ENCODE assay signal across 12 cellular contexts in the genomic region with DNA sequence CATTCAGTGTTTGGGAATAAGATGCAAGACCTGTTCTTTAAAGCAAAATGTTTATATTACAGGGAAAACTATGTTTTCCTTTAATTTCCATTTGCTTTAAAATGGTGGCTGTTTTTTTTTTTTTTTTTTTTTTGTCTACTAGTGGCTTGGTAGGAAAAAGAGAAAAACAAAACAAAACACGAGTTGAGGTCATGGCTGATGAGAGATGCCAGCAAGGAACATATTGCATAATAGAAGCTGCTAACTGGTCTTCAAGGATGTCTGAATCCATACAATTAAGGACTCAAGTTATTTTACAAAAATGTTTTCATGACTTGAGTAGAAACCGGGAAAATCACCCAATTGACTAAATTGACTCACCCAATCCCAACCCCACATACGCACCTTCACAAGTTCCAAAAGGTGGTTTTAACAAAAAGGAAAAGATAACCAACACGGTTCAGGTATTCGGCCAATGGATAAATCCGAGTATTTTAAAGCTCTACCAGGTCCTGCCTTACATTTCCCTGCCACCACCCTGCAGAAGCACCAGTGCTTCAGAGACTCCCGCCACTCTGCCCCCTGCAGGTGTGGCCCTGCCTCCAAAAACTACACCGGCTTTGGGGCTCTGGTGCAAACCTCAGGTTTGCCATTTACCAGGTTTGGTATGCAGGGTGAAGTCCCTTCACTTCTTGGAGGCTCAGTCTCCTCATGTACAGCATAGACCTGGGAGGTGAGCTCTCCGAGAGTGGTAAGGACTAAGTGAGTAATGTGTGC. TPM values are rescaled to one million over a fixed set of nuclear protein-coding genes. Genes with fewer than 3 reads are reported as not detected.
DNase-seq lines count a peak whose midpoint lies in the region; ATAC-seq, FAIRE-seq and TF ChIP-seq lines count a peak whose summit lies in the region.
"Had no signal": no experiment of that assay in that cellular context is flagged by ENCODE, and none has a peak within 500 bp of the region (broad histone marks: within the 10 kb centered on the region; RNA-seq: fewer than 3 reads in every experiment).

No MANE protein-coding gene starts in this region.

- no peaks in the 10 kb centered on the region for H3K36me3 ChIP-seq in hepatocyte (replicated peaks; ENCODE audit: insufficient read depth, low read depth)

- no peak overlapping the region for H3K4me3 ChIP-seq in hepatocyte

- H3K4me1 Mint-ChIP-seq in Calu3 (ENCODE audit: low read depth, unreplicated experiment), result peaks cover 1% of the 10 kb centered on the region
- H3K4me1 Mint-ChIP-seq in activated naive CD8-positive, alpha-beta T cell treated with anti-CD3 and anti-CD28 coated beads for 36 hours, result peaks cover 3% of the 10 kb centered on the region

- no peaks in the 10 kb centered on the region for H3K9me2 ChIP-seq in hepatocyte (replicated peaks; ENCODE audit: insufficient read depth)

- FAIRE-seq in GM12892 (lab: Jason Lieb, UNC), result no peak

- intact Hi-C loops in Calu3 (cut with micrococcal nuclease; ENCODE audit: unreplicated experiment), result loop anchor here (5.0 kb wide), 1 partner anchor 1429 kb away; no protein-coding TSS in a partner anchor

- no peaks in the 10 kb centered on the region for H3K9me3 Mint-ChIP-seq in Calu3 (ENCODE audit: low read depth, unreplicated experiment)
- H3K9me3 Mint-ChIP-seq in activated naive CD8-positive, alpha-beta T cell treated with anti-CD3 and anti-CD28 coated beads for 36 hours, result no peaks in the 10 kb centered on the region
- H3K9me3 Mint-ChIP-seq: naive thymus-derived CD8-positive, alpha-beta T cell had no signal

- H3K4me2 ChIP-seq in hepatocyte, result peak overlapping the region; percentile 19

- H3K36me3 Mint-ChIP-seq in Calu3 (ENCODE audit: insufficient read depth, unreplicated experiment), result no peaks in the 10 kb centered on the region
- no peaks in the 10 kb centered on the region for H3K36me3 Mint-ChIP-seq in activated naive CD8-positive, alpha-beta T cell treated with anti-CD3 and anti-CD28 coated beads for 36 hours
- H3K36me3 Mint-ChIP-seq: activated CD8-positive, alpha-beta memory T cell treated with anti-CD3 and anti-CD28 coated beads, Interleukin-2, amount 10 ng/mL, durations not matched to agents 7 days and 5 days; naive thymus-derived CD8-positive, alpha-beta T cell had no signal

- no peak overlapping the region for H2AFZ ChIP-seq in hepatocyte

- TF ChIP-seq POLR2A in GM12892 (IDR thresholded peaks at IDR 0.05; ENCODE audit: low read depth, low read length), result no peak

- BruUV-seq in Calu3 (replicated peaks; lab: Mats Ljungman, UMichigan), result no TSS peak

- H4K20me1 ChIP-seq in hepatocyte (ENCODE audit: insufficient read depth, poor library complexity, severe bottlenecking), result no peaks in the 10 kb centered on the region

- no peaks in the 10 kb centered on the region for H3K27me3 Mint-ChIP-seq in Calu3 (ENCODE audit: unreplicated experiment)
- H3K27me3 Mint-ChIP-seq in activated naive CD8-positive, alpha-beta T cell treated with anti-CD3 and anti-CD28 coated beads for 36 hours, result peaks cover 3% of the 10 kb centered on the region

- H3K4me1 ChIP-seq in hepatocyte (ENCODE audit: insufficient read depth), result peaks cover 11% of the 10 kb centered on the region

- H3K4me3 Mint-ChIP-seq in Calu3 (ENCODE audit: low read depth, unreplicated experiment), result no peak overlapping the region
- H3K4me3 Mint-ChIP-seq in activated naive CD8-positive, alpha-beta T cell treated with anti-CD3 and anti-CD28 coated beads for 36 hours, result no peak overlapping the region
- H3K4me3 Mint-ChIP-seq: activated CD8-positive, alpha-beta memory T cell treated with anti-CD3 and anti-CD28 coated beads, Interleukin-2, amount 10 ng/mL, durations not matched to agents 7 days and 5 days; naive thymus-derived CD8-positive, alpha-beta T cell had no signal

- DNase-seq in Calu3, result peak; percentile 3
- peak; percentile 3 for DNase-seq in activated naive CD8-positive, alpha-beta T cell treated with anti-CD3 and anti-CD28 coated beads for 36 hours
- DNase-seq in hepatocyte (ENCODE audit: low spot score), result no peak
- DNase-seq in A172 (ENCODE audit: low spot score), result no peak
- no peak for DNase-seq in GM12892 (ENCODE audit: insufficient read length)
- no peak for DNase-seq in GM03348 (ENCODE audit: low spot score)
- DNase-seq: activated CD8-positive, alpha-beta memory T cell treated with anti-CD3 and anti-CD28 coated beads, Interleukin-2, amount 10 ng/mL, durations not matched to agents 7 days and 5 days; central memory CD4-positive, alpha-beta T cell; DMS153; naive thymus-derived CD8-positive, alpha-beta T cell had no signal

- no peaks in the 10 kb centered on the region for H3K79me2 ChIP-seq in hepatocyte

- CTCF ChIA-PET in Calu3 (lab: Charles Lee), result interaction anchor here (1.2 kb wide), 1 partner anchor 9 kb away, joined by 7 read pairs; no protein-coding TSS in a partner anchor

- H3K27me3 ChIP-seq in hepatocyte, result no peaks in the 10 kb centered on the region

- no peak for ATAC-seq in HG03025 (IDR thresholded peaks at IDR 0.05; ENCODE audit: low FRiP score, unreplicated experiment)
- ATAC-seq: activated CD8-positive, alpha-beta memory T cell treated with anti-CD3 and anti-CD28 coated beads, Interleukin-2, amount 10 ng/mL, durations not matched to agents 7 days and 5 days; naive thymus-derived CD8-positive, alpha-beta T cell had no signal

- H3K9me3 ChIP-seq in hepatocyte (ENCODE audit: low read depth), result no peaks in the 10 kb centered on the region

- no peak overlapping the region for H3K27ac ChIP-seq in hepatocyte

- 79% methylated on average over 9 of the region's 9 CpGs for WGBS in hepatocyte (ENCODE audit: low lambda C conversion rate, missing lambda C conversion rate)

- no peak overlapping the region for H3K27ac Mint-ChIP-seq in Calu3 (ENCODE audit: unreplicated experiment)
- H3K27ac Mint-ChIP-seq in activated naive CD8-positive, alpha-beta T cell treated with anti-CD3 and anti-CD28 coated beads for 36 hours, result no peak overlapping the region
- H3K27ac Mint-ChIP-seq: activated CD8-positive, alpha-beta memory T cell treated with anti-CD3 and anti-CD28 coated beads, Interleukin-2, amount 10 ng/mL, durations not matched to agents 7 days and 5 days had no signal

- TF ChIP-seq CTCF in Calu3 (IDR thresholded peaks at IDR 0.05; ENCODE audit: unreplicated experiment) (no peak), GM12872 (IDR thresholded peaks at IDR 0.05; ENCODE audit: insufficient read depth, low read depth, low read length) (peak; percentile 35; the same call in 1 of the 3 replicates), hepatocyte (IDR thresholded peaks at IDR 0.05; ENCODE audit: poor library complexity) (no peak)

RNA-seq across cellular contexts. Expression of a gene that starts 27.1 kb away (rescaled TPM):
- total RNA-seq in Calu3 (2022), result 32.1 and 40.9 TPM in 2 replicates
- 1 to 10 TPM; 1.9 to 3.0 TPM for total RNA-seq in activated naive CD8-positive, alpha-beta T cell treated with anti-CD3 and anti-CD28 coated beads for 36 hours
- total RNA-seq in hepatocyte, result 14.3 and 16.5 TPM in 2 replicates
- 10.8 and 18.6 TPM in 2 replicates for polyA plus RNA-seq in hepatocyte
- total RNA-seq in A172 (2014; rRNA removed; shearing (Covaris generic)), result 46.9 and 61.1 TPM in 2 replicates
- 10.9 TPM for polyA plus RNA-seq in GM12892 (2012; ENCODE audit: missing spikeins)
- polyA plus RNA-seq: naive thymus-derived CD8-positive, alpha-beta T cell had no signal

RNA-seq across cellular contexts. Expression of a gene that starts 34.5 kb away (rescaled TPM):
- not detected in 2 replicates for total RNA-seq in Calu3 (2022)
- not detected for total RNA-seq in activated naive CD8-positive, alpha-beta T cell treated with anti-CD3 and anti-CD28 coated beads for 36 hours
- 0.07 and 0.08 TPM in 2 replicates for total RNA-seq in hepatocyte
- polyA plus RNA-seq in hepatocyte, result not detected in 2 replicates
- 0.07 TPM in 1 of 2 replicates, not detected in the other for total RNA-seq in A172 (2014; rRNA removed; shearing (Covaris generic))
- polyA plus RNA-seq in GM12892 (2012; ENCODE audit: missing spikeins), result not detected
- total RNA-seq: activated CD8-positive, alpha-beta memory T cell treated with anti-CD3 and anti-CD28 coated beads, Interleukin-2, amount 10 ng/mL, durations not matched to agents 7 days and 5 days; naive thymus-derived CD8-positive, alpha-beta T cell had no signal
- polyA plus RNA-seq: naive thymus-derived CD8-positive, alpha-beta T cell had no signal

Comparison
In these comparisons a context has a peak if more than half of its experiments do, and no peak if none do; other contexts are left out.
1. DNase-seq: peak in Calu3 (single experiment) and activated naive CD8-positive, alpha-beta T cell treated with anti-CD3 and anti-CD28 coated beads for 36 hours (single experiment); none in hepatocyte (single experiment), A172 (single experiment), GM12892 (single experiment) and GM03348 (single experiment).